ENCODE assay signal across 8 cellular contexts in genomic region chr2:61905372-61906186, GRCh38. TPM values are rescaled to one million over a fixed set of nuclear protein-coding genes. Genes with fewer than 3 reads are reported as not detected.
DNase-seq lines count a peak whose midpoint lies in the region; ATAC-seq and TF ChIP-seq lines count a peak whose summit lies in the region.

COMMD1 (plus strand) TSS chr2:61905674; CDS start chr2:61905679, 5 bp downstream.

- H3K9me2 ChIP-seq in GM23248 (ENCODE audit: insufficient read depth) = no peaks in the 10 kb centered on the region

- H2AFZ ChIP-seq in GM23248 = peak within 1 kb of the TSS; percentile 98

- peak within 1 kb of the TSS; percentile 88 for H3K9ac ChIP-seq in GM23248

- no peak for TF ChIP-seq CTCF in gastroesophageal sphincter (IDR thresholded peaks at IDR 0.05)

- H3K4me1 ChIP-seq in GM23248 (ENCODE audit: insufficient read depth) (peaks cover 7% of the 10 kb centered on the region), gastroesophageal sphincter (peaks cover 0 to 40% (median 7%) of the 10 kb centered on the region in 3 donors)

- in situ Hi-C loops in GM23248 (cut with MboI) = no loop called here

- WGBS in GM23248 (ENCODE audit: low coverage in 1 of 2, low lambda C conversion rate in 2 of 2, missing lambda C conversion rate in 2 of 2), 2 experiments = 2% methylated on average over 15 to 33 of the region's 33 CpGs
- WGBS in gastroesophageal sphincter (ENCODE audit: low coverage in 1 of 2), 2 donors = 0% methylated on average over 4 to 21 of the region's 33 CpGs

- no peaks in the 10 kb centered on the region for H3K9me3 ChIP-seq in GM23248 (ENCODE audit: low read depth)
- no peaks in the 10 kb centered on the region for H3K9me3 ChIP-seq in gastroesophageal sphincter

- DNase-seq in ELR (ENCODE audit: low read depth) (peak; percentile 77), GM23248 (peak; percentile 92), Kasumi-1 (lab: John Stamatoyannopoulos, UW) (peak; percentile 68 to 78), SK-N-DZ (ENCODE audit: low spot score) (peak; percentile 71), nucleus accumbens (lab: John Stamatoyannopoulos, UW) (peak; percentile 9 to 91 (median 78)), superior temporal gyrus (ENCODE audit: extremely low spot score) (peak; percentile 89)
- DNase-seq in activated naive CD4-positive, alpha-beta T cell treated with Interleukin-2 at 50 U/mL for 16 hours = peak; percentile 84

- no peaks in the 10 kb centered on the region for H4K20me1 ChIP-seq in GM23248 (ENCODE audit: insufficient read depth)

- TF ChIP-seq EP300 in gastroesophageal sphincter (IDR thresholded peaks at IDR 0.05) = no peak

- H3F3A ChIP-seq in GM23248 (ENCODE audit: insufficient read depth) = no peaks in the 10 kb centered on the region

- H3K36me3 ChIP-seq in GM23248 (ENCODE audit: low read depth) = no peaks in the 10 kb centered on the region
- H3K36me3 ChIP-seq in gastroesophageal sphincter = peaks cover 0 to 3% of the 10 kb centered on the region in 2 donors

- peaks cover 37% of the 10 kb centered on the region for H3K79me2 ChIP-seq in GM23248 (ENCODE audit: insufficient read depth)

- H3K27ac ChIP-seq in GM23248 (peak within 1 kb of the TSS; percentile 17; the same call in 1 of the 2 replicates), gastroesophageal sphincter (peak within 1 kb of the TSS; percentile 26 to 87 (median 78))

- H3K27me3 ChIP-seq in GM23248 (replicated peaks; ENCODE audit: insufficient read depth) = no peaks in the 10 kb centered on the region
- no peaks in the 10 kb centered on the region for H3K27me3 ChIP-seq in gastroesophageal sphincter

- H3K4me3 ChIP-seq in GM23248 (peak within 1 kb of the TSS; percentile 97), gastroesophageal sphincter (peak within 1 kb of the TSS; percentile 59 to 82)

- ATAC-seq in gastroesophageal sphincter = peak; percentile 93

- H3K4me2 ChIP-seq in GM23248 (ENCODE audit: unreplicated experiment) = peak within 1 kb of the TSS; percentile 94

- peak; percentile 49 to 54 for TF ChIP-seq POLR2A in gastroesophageal sphincter (IDR thresholded peaks at IDR 0.05)

RNA-seq across cellular contexts. Expression of gene COMMD1, which starts in this region (rescaled TPM):
- 37.4 and 40.5 TPM in 2 replicates for total RNA-seq in GM23248 (2014; rRNA removed; shearing (Covaris generic))
- 71.9 and 74.2 TPM in 2 replicates for polyA plus RNA-seq in GM23248 (2016; fragmentation: Nextera tagmentation; extraction: Ambion mirVana)
- polyA plus RNA-seq in SK-N-DZ (2014; cell fraction: cytosol; rRNA removed) = 38.0 and 38.1 TPM in 2 replicates
- 21.8 and 26.3 TPM in 2 replicates for polyA plus RNA-seq in SK-N-DZ (2014; cell fraction: nucleus; rRNA removed)
- 10 to 100 TPM; 32.3 to 50.4 (median 44.2) TPM for total RNA-seq in gastroesophageal sphincter

Comparison
In these comparisons a context has a peak if more than half of its experiments do, and no peak if none do; other contexts are left out.
1. Peak in every context shown above with its lines: DNase-seq, ATAC-seq, H3K4me3 ChIP-seq and H3K27ac ChIP-seq.